ENCODE assay signal across 8 cellular contexts in genomic region chr6:42783177-42783875, GRCh38. TPM values are rescaled to one million over a fixed set of nuclear protein-coding genes. Genes with fewer than 3 reads are reported as not detected.
A peak's percentile ranks its signal among the peaks of the same experiment; 100 is the strongest.
DNase-seq lines count a peak whose midpoint lies in the region; ATAC-seq and TF ChIP-seq lines count a peak whose summit lies in the region.

No MANE protein-coding gene starts in this region.

- H2AFZ ChIP-seq in DND-41 (ENCODE audit: low read depth, low read length) (peak overlapping the region; percentile 80), HCT116 (ENCODE audit: low read depth, low read length, poor library complexity, severe bottlenecking) (no peak overlapping the region)

- peak; percentile 71 for ATAC-seq in DND-41 (ENCODE audit: insufficient read depth, low read depth)
- peak; percentile 58 for ATAC-seq in HCT116
- ATAC-seq in GM18870 (IDR thresholded peaks at IDR 0.05; ENCODE audit: unreplicated experiment): no peak

- peak overlapping the region; percentile 68 for H3K4me2 ChIP-seq in DND-41 (ENCODE audit: insufficient read depth, low read length)
- peak overlapping the region; percentile 75 for H3K4me2 ChIP-seq in HCT116 (ENCODE audit: low read length)

- peak; percentile 50 for TF ChIP-seq POLR2A in HCT116 (IDR thresholded peaks at IDR 0.05; ENCODE audit: borderline replicate concordance, extremely low read depth, insufficient read depth, insufficient read length)

- intact Hi-C loops in HCT116 (cut with micrococcal nuclease): no loop called here

- TF ChIP-seq RAD21 in HCT116 (IDR thresholded peaks at IDR 0.05; ENCODE audit: low read depth): no peak

- H3K79me2 ChIP-seq in DND-41 (ENCODE audit: insufficient read depth, low read length): peaks cover 67% of the 10 kb centered on the region
- peaks cover 42% of the 10 kb centered on the region for H3K79me2 ChIP-seq in HCT116 (ENCODE audit: insufficient read depth, low read length)

- DNase-seq in DND-41: peak; percentile 75
- no peak for DNase-seq in HCT116 (ENCODE audit: low read depth, low spot score)
- peak; percentile 65 for DNase-seq in NCI-H2171 (lab: John Stamatoyannopoulos, UW)
- peak; percentile 51 to 56 for DNase-seq in activated CD4-positive, alpha-beta T cell treated with anti-CD3 and anti-CD28 coated beads for 24 hours (ENCODE audit: low read depth in 2 of 2)
- DNase-seq in choroid plexus epithelial cell (ENCODE audit: low read depth): peak; percentile 80
- DNase-seq in left kidney (ENCODE audit: low read depth, low spot score): peak; percentile 84
- DNase-seq in stimulated activated CD4-positive, alpha-beta T cell treated with anti-CD3 and anti-CD28 coated beads, Interleukin-1b, Interleukin-23, amount 100 ng/mL, for 4 hours (ENCODE audit: low read depth in 2 of 2): peak; percentile 67 to 69

- RAD21 ChIA-PET in HCT116 (lab: Charles Lee; ENCODE audit: low non-redundant PET in 1 of 2, low total read pairs in 2 of 2, uncharacterized antibody in 2 of 2, unreplicated experiment in 2 of 2): interaction anchor here (0.7 to 1.3 kb wide), 3 partner anchors 30 to 219 kb away, joined by 3 to 6 read pairs (median 3); partner anchors contain the start of gene TBCC (in 1 of the 2)

- H3K9ac ChIP-seq in DND-41 (ENCODE audit: low read depth, low read length) (peak overlapping the region; percentile 97), HCT116 (ENCODE audit: low read length) (peak overlapping the region; percentile 95)

- TF ChIP-seq CTCF in DND-41 (IDR thresholded peaks at IDR 0.05; ENCODE audit: borderline replicate concordance, extremely low read depth, low read length, poor library complexity, severe bottlenecking): no peak
- no peak for TF ChIP-seq CTCF in HCT116 (IDR thresholded peaks at IDR 0.05 in 2 of 3, conservative IDR thresholded peaks at IDR 0.05 in 1 of 3; ENCODE audit: borderline replicate concordance in 1 of 3, insufficient read depth in 1 of 3, low read depth in 2 of 3, low read length in 2 of 3)
- no peak for TF ChIP-seq CTCF in choroid plexus epithelial cell (conservative IDR thresholded peaks at IDR 0.05; ENCODE audit: low read depth, low read length)

- H3K4me1 ChIP-seq in DND-41 (ENCODE audit: insufficient read depth, low read length): peaks cover 29% of the 10 kb centered on the region
- peaks cover 20 to 44% of the 10 kb centered on the region in 2 experiments for H3K4me1 ChIP-seq in HCT116 (ENCODE audit: control insufficient read depth in 1 of 2, insufficient read depth in 2 of 2, low read length in 2 of 2)

- no peaks in the 10 kb centered on the region for H3K9me3 ChIP-seq in DND-41 (ENCODE audit: insufficient read depth, low read length, severe bottlenecking)
- no peaks in the 10 kb centered on the region for H3K9me3 ChIP-seq in HCT116 (ENCODE audit: control insufficient read depth in 1 of 2, insufficient read depth in 1 of 2, low read depth in 1 of 2, low read length in 2 of 2)

- H4K20me1 ChIP-seq in DND-41 (ENCODE audit: insufficient read depth, low read length) (no peaks in the 10 kb centered on the region), HCT116 (ENCODE audit: insufficient read depth) (no peaks in the 10 kb centered on the region)

- H3K27me3 ChIP-seq in DND-41 (ENCODE audit: insufficient read depth, low read length, poor library complexity): no peaks in the 10 kb centered on the region
- no peaks in the 10 kb centered on the region for H3K27me3 ChIP-seq in HCT116 (ENCODE audit: insufficient read depth, low read length)

- 0 out of 2 replicates have a peak, but pooled peaks cover 4% of the 10 kb centered on the region for H3K9me2 ChIP-seq in HCT116 (ENCODE audit: insufficient read depth)

- no peaks in the 10 kb centered on the region; the same call in 1 of the 2 replicates for H3K36me3 ChIP-seq in DND-41 (ENCODE audit: insufficient read depth, low read length)
- no peaks in the 10 kb centered on the region for H3K36me3 ChIP-seq in HCT116 (ENCODE audit: control insufficient read depth in 1 of 2, insufficient read depth in 2 of 2, low read length in 2 of 2)

- POLR2A ChIA-PET in HCT116 (lab: Charles Lee): interaction anchor here (1.0 to 4.0 kb wide), 5 partner anchors 8 to 37 kb away, joined by 3 to 22 read pairs (median 3); partner anchors contain the start of gene TBCC

- H3K4me3 ChIP-seq in DND-41 (ENCODE audit: low read depth in 1 of 2, low read length in 2 of 2): peak overlapping the region; percentile 46 to 61
- H3K4me3 ChIP-seq in HCT116 (replicated peaks in 1 of 2; ENCODE audit: low read depth in 1 of 2, low read length in 2 of 2): peak overlapping the region; percentile 63 to 74
- H3K4me3 ChIP-seq in choroid plexus epithelial cell (ENCODE audit: low read depth, low read length): peak overlapping the region; percentile 91

- CTCF ChIA-PET in HCT116 (lab: Charles Lee): no interaction called here

- H3K27ac ChIP-seq in DND-41 (ENCODE audit: low read length) (peak overlapping the region; percentile 90), HCT116 (ENCODE audit: low read depth, low read length) (peak overlapping the region; percentile 100)

- no TSS peak for BruUV-seq in HCT116 (replicated peaks; lab: Mats Ljungman, UMichigan)

TF ChIP-seq in HCT116, 20 proteins besides CTCF, POLR2A, EP300 and RAD21:
- TF ChIP-seq ATF3 (IDR thresholded peaks at IDR 0.05) (no peak), YY1 (IDR thresholded peaks at IDR 0.05; ENCODE audit: extremely low read depth, insufficient replicate concordance, low read depth, low read length) (peak; percentile 96), ZFX (IDR thresholded peaks at IDR 0.05) (peak; percentile 84), MAX (IDR thresholded peaks at IDR 0.05) (peak; percentile 70), ZNF274 (IDR thresholded peaks at IDR 0.05; ENCODE audit: low read depth, low read length) (no peak), CEBPB (IDR thresholded peaks at IDR 0.05; ENCODE audit: low read depth) (no peak), ELF1 (IDR thresholded peaks at IDR 0.05; ENCODE audit: borderline replicate concordance, low read depth) (no peak), EGR1 (IDR thresholded peaks at IDR 0.05; ENCODE audit: low read depth) (no peak), SRF (IDR thresholded peaks at IDR 0.05; ENCODE audit: low read depth) (no peak), SIN3A (IDR thresholded peaks at IDR 0.05; ENCODE audit: low read depth) (peak; percentile 16; the same call in 1 of the 2 replicates), POLR2AphosphoS5 (IDR thresholded peaks at IDR 0.05; ENCODE audit: low read depth, low read length) (peak; percentile 68), FOSL1 (IDR thresholded peaks at IDR 0.05; ENCODE audit: low read depth) (no peak), TCF7L2 (IDR thresholded peaks at IDR 0.05; ENCODE audit: borderline replicate concordance, extremely low read depth, insufficient read depth, insufficient read length) (peak; percentile 9), CBX3 (IDR thresholded peaks at IDR 0.05; ENCODE audit: low read depth) (no peak), EZH2 (IDR thresholded peaks at IDR 0.05) (no peak)

RNA-seq across cellular contexts. Expression of gene BICRAL, which starts 1.5 kb away (rescaled TPM):
- 14.9 TPM for total RNA-seq in HCT116 (2021; ENCODE audit: unreplicated experiment)
- 5.3 and 6.9 TPM in 2 replicates for polyA plus RNA-seq in HCT116 (2012)

RNA-seq across cellular contexts. Expression of gene TBCC, which starts 37.4 kb away (rescaled TPM):
- 17.1 TPM for total RNA-seq in HCT116 (2021; ENCODE audit: unreplicated experiment)
- 15.7 and 17.7 TPM in 2 replicates for polyA plus RNA-seq in HCT116 (2012)
